ENCODE assay signal across 10 cellular contexts in genomic region chr16:82995927-82996441, GRCh38.
DNase-seq lines count a peak whose midpoint lies in the region; ATAC-seq and TF ChIP-seq lines count a peak whose summit lies in the region.
"Had no signal": no experiment of that assay in that cellular context is flagged by ENCODE, and none has a peak within 500 bp of the region (broad histone marks: within the 10 kb centered on the region; RNA-seq: fewer than 3 reads in every experiment).

No MANE protein-coding gene starts in this region.

- H3K4me1 ChIP-seq in SK-N-SH (ENCODE audit: control insufficient read depth in 1 of 2, insufficient read depth in 2 of 2, low read depth in 1 of 2, low read length in 1 of 2) (0 out of 4 replicates have a peak, but pooled peaks cover 0 to 3% of the 10 kb centered on the region in 2 experiments), left ventricle myocardium inferior (peaks cover 28% of the 10 kb centered on the region), thoracic aorta (ENCODE audit: control insufficient read depth in 1 of 2, low read depth in 2 of 2) (peaks cover 10 to 11% of the 10 kb centered on the region in 2 donors), Caco-2 (peaks cover 6% of the 10 kb centered on the region; the same call in 1 of the 2 replicates)

- ATAC-seq in thoracic aorta (ENCODE audit: insufficient number of reproducible peaks, low FRiP score, low read depth), result peak; percentile 78
- no peak for ATAC-seq in HG03159 (IDR thresholded peaks at IDR 0.05; ENCODE audit: unreplicated experiment)
- ATAC-seq: T-helper 17 cell had no signal

- no TSS peak for BruUV-seq in Caco-2 (replicated peaks; lab: Mats Ljungman, UMichigan)

- POLR2A ChIA-PET in SK-N-SH (lab: Yijun Ruan, JAX), result no interaction called here
- POLR2A ChIA-PET in Caco-2 (lab: Charles Lee), result no interaction called here

- peak overlapping the region; percentile 66 for H3K4me2 ChIP-seq in SK-N-SH

- H4K20me1 ChIP-seq in SK-N-SH (ENCODE audit: insufficient read depth), result no peaks in the 10 kb centered on the region

- no peaks in the 10 kb centered on the region for H3K4me1 Mint-ChIP-seq in Caco-2 (ENCODE audit: low read depth, unreplicated experiment)
- H3K4me1 Mint-ChIP-seq: T-helper 17 cell had no signal

- no peaks in the 10 kb centered on the region for H3K27me3 ChIP-seq in SK-N-SH (ENCODE audit: insufficient read depth)
- H3K27me3 ChIP-seq in left ventricle myocardium inferior (ENCODE audit: low read depth), result no peaks in the 10 kb centered on the region
- H3K27me3 ChIP-seq in thoracic aorta (replicated peaks; ENCODE audit: insufficient read depth), result no peaks in the 10 kb centered on the region
- H3K27me3 ChIP-seq in Caco-2 (replicated peaks; ENCODE audit: control insufficient read depth, insufficient read depth, low read length), result no peaks in the 10 kb centered on the region

- DNase-seq in NCI-H1105 treated with DMSO at 0.1 percent for 48 hours (lab: John Stamatoyannopoulos, UW) (peak; percentile 58), NCI-H1105 (lab: John Stamatoyannopoulos, UW) (no peak), SK-N-SH (no peak), left ventricle myocardium inferior (no peak), thoracic aorta (ENCODE audit: low spot score) (no peak), Caco-2 (no peak), hypothalamus (lab: John Stamatoyannopoulos, UW) (no peak)
- DNase-seq: T-helper 17 cell had no signal

- no peaks in the 10 kb centered on the region for H3K9me2 ChIP-seq in SK-N-SH

- no peaks in the 10 kb centered on the region for H3K9me3 Mint-ChIP-seq in Caco-2 (ENCODE audit: unreplicated experiment)

- H3F3A ChIP-seq in SK-N-SH (replicated peaks; ENCODE audit: insufficient read depth), result peaks cover 17% of the 10 kb centered on the region

- intact Hi-C loops in left ventricle myocardium inferior (cut with micrococcal nuclease) (no loop called here), Caco-2 (cut with micrococcal nuclease; ENCODE audit: unreplicated experiment) (no loop called here)

- H3K27ac ChIP-seq in SK-N-SH (ENCODE audit: low read depth in 2 of 2, low read length in 1 of 2) (peak overlapping the region; percentile 67 to 94; a peak in 3 of 4 replicates), left ventricle myocardium inferior (replicated peaks) (peak overlapping the region; percentile 72), thoracic aorta (peak overlapping the region in 1 of 2 donors; percentile 61)
- H3K27ac ChIP-seq: 22Rv1 had no signal

- no peak overlapping the region for H3K4me3 Mint-ChIP-seq in Caco-2 (ENCODE audit: unreplicated experiment)
- H3K4me3 Mint-ChIP-seq: T-helper 17 cell had no signal

- no peaks in the 10 kb centered on the region for H3K27me3 Mint-ChIP-seq in Caco-2 (ENCODE audit: insufficient read depth, unreplicated experiment)
- H3K27me3 Mint-ChIP-seq: T-helper 17 cell had no signal

- peak overlapping the region; percentile 31 to 50; a peak in 3 of 4 replicates for H3K4me3 ChIP-seq in SK-N-SH (ENCODE audit: low read depth in 2 of 2, low read length in 1 of 2)
- peak overlapping the region; percentile 39 for H3K4me3 ChIP-seq in left ventricle myocardium inferior
- no peak overlapping the region for H3K4me3 ChIP-seq in thoracic aorta
- no peak overlapping the region for H3K4me3 ChIP-seq in Caco-2 (ENCODE audit: low read depth, low read length)

- TF ChIP-seq CTCF in SK-N-SH (IDR thresholded peaks at IDR 0.05) (no peak), left ventricle myocardium inferior (IDR thresholded peaks at IDR 0.05; ENCODE audit: borderline replicate concordance) (no peak), thoracic aorta (IDR thresholded peaks at IDR 0.05) (no peak), Caco-2 (IDR thresholded peaks at IDR 0.05; ENCODE audit: insufficient read depth in 1 of 2, low read depth in 1 of 2, low read length in 1 of 2, severe bottlenecking in 1 of 2, unreplicated experiment in 1 of 2) (no peak)

- H2AFZ ChIP-seq in SK-N-SH (ENCODE audit: low read depth), result peak overlapping the region; percentile 64

- no peaks in the 10 kb centered on the region for H3K9me3 ChIP-seq in SK-N-SH
- H3K9me3 ChIP-seq in left ventricle myocardium inferior (replicated peaks), result no peaks in the 10 kb centered on the region
- no peaks in the 10 kb centered on the region for H3K9me3 ChIP-seq in thoracic aorta
- no peaks in the 10 kb centered on the region for H3K9me3 ChIP-seq in Caco-2

- H3K36me3 ChIP-seq in SK-N-SH (replicated peaks in 1 of 2; ENCODE audit: control insufficient read depth in 1 of 2, insufficient read depth in 2 of 2, low read length in 1 of 2), result no peaks in the 10 kb centered on the region
- H3K36me3 ChIP-seq in left ventricle myocardium inferior, result no peaks in the 10 kb centered on the region
- no peaks in the 10 kb centered on the region for H3K36me3 ChIP-seq in thoracic aorta
- no peaks in the 10 kb centered on the region for H3K36me3 ChIP-seq in Caco-2 (ENCODE audit: control insufficient read depth, insufficient read depth, low read length)

- WGBS in SK-N-SH (ENCODE audit: low lambda C conversion rate), result 4% methylated on average over 5 of the region's 5 CpGs

- no peak for TF ChIP-seq RAD21 in SK-N-SH (IDR thresholded peaks at IDR 0.05; ENCODE audit: low read length)

- H3K36me3 Mint-ChIP-seq in Caco-2 (ENCODE audit: insufficient read depth, unreplicated experiment), result no peaks in the 10 kb centered on the region

- CTCF ChIA-PET in SK-N-SH (lab: Yijun Ruan, JAX), result no interaction called here
- CTCF ChIA-PET in Caco-2 (lab: Charles Lee), result no interaction called here

- no peak for TF ChIP-seq EP300 in SK-N-SH (IDR thresholded peaks at IDR 0.05; ENCODE audit: borderline replicate concordance in 1 of 2, low read depth in 1 of 2, low read length in 1 of 2)

- no peaks in the 10 kb centered on the region; the same call in 1 of the 2 replicates for H3K79me2 ChIP-seq in SK-N-SH (ENCODE audit: insufficient read depth)

- H3K27ac Mint-ChIP-seq in Caco-2 (ENCODE audit: unreplicated experiment), result no peak overlapping the region
- H3K27ac Mint-ChIP-seq: T-helper 17 cell had no signal

- peak overlapping the region; percentile 53 for H3K9ac ChIP-seq in SK-N-SH

TF ChIP-seq in SK-N-SH, 30 proteins besides CTCF, POLR2A, EP300 and RAD21 (continues in another document):
- TF ChIP-seq ZBTB33 (IDR thresholded peaks at IDR 0.05; ENCODE audit: borderline replicate concordance, low read depth) (no peak), RCOR1 (IDR thresholded peaks at IDR 0.05; ENCODE audit: low read length) (no peak), FOSL2 (IDR thresholded peaks at IDR 0.05; ENCODE audit: borderline replicate concordance, low read depth) (peak; percentile 82), SMC3 (IDR thresholded peaks at IDR 0.05; ENCODE audit: low read depth, low read length) (no peak), USF2 (IDR thresholded peaks at IDR 0.05; ENCODE audit: borderline replicate concordance, low read depth, low read length) (no peak), JUND (IDR thresholded peaks at IDR 0.05) (peak; percentile 75), TAF1 (IDR thresholded peaks at IDR 0.05; ENCODE audit: borderline replicate concordance, low read depth, low read length) (peak; percentile 17; the same call in 1 of the 2 replicates), EZH2phosphoT487 (IDR thresholded peaks at IDR 0.05; ENCODE audit: borderline replicate concordance, low read depth) (no peak), REST (IDR thresholded peaks at IDR 0.05; ENCODE audit: low read depth, low read length) (no peak), RXRA (IDR thresholded peaks at IDR 0.05; ENCODE audit: borderline replicate concordance, low read depth) (peak; percentile 37; the same call in 1 of the 2 replicates)

Comparison
In these comparisons a context has a peak if more than half of its experiments do, and no peak if none do; other contexts are left out.
1. H3K4me3 ChIP-seq: peak in SK-N-SH (2 of 2) and left ventricle myocardium inferior (single experiment); none in thoracic aorta (single experiment) and Caco-2 (single experiment).